Comparison of ENCODE assay signal across 8 cellular contexts in genomic region chr11:65182258-65183170, GRCh38. TPM values are rescaled to one million over a fixed set of nuclear protein-coding genes. Genes with fewer than 3 reads are reported as not detected.
DNase-seq lines count a peak whose midpoint lies in the region; ATAC-seq, FAIRE-seq and TF ChIP-seq lines count a peak whose summit lies in the region.

No MANE protein-coding gene starts in this region.

- H3K36me3 ChIP-seq in CD8-positive, alpha-beta memory T cell (ENCODE audit: insufficient read depth, low read length) = peaks cover 7% of the 10 kb centered on the region
- H3K36me3 ChIP-seq in neuron (ENCODE audit: insufficient read depth, low read length) = peaks cover 12% of the 10 kb centered on the region

- H3K27me3 ChIP-seq in CD8-positive, alpha-beta memory T cell (ENCODE audit: insufficient read depth, low read length, poor library complexity, severe bottlenecking) = no peaks in the 10 kb centered on the region
- H3K27me3 ChIP-seq in neuron (ENCODE audit: insufficient read depth, low read length) = no peaks in the 10 kb centered on the region

- TF ChIP-seq CTCF in activated B cell treated with CpG ODN at 0.5 μM for 24 hours (IDR thresholded peaks at IDR 0.05) = no peak
- TF ChIP-seq CTCF in fibroblast of the aortic adventitia (IDR thresholded peaks at IDR 0.05; ENCODE audit: insufficient read depth, low read length) = no peak

- H3K36me3 Mint-ChIP-seq in CD8-positive, alpha-beta memory T cell = peaks cover 0 to 43% (median 4%) of the 10 kb centered on the region in 3 donors
- peaks cover 50% of the 10 kb centered on the region for H3K36me3 Mint-ChIP-seq in activated B cell treated with CpG ODN at 0.5 μM for 24 hours (ENCODE audit: low read depth)

- ATAC-seq in activated B cell treated with CpG ODN at 0.5 μM for 24 hours (ENCODE audit: low read depth) (no peak), GM19328 (IDR thresholded peaks at IDR 0.05; ENCODE audit: unreplicated experiment) (no peak)

- H3K9me3 ChIP-seq in CD8-positive, alpha-beta memory T cell (ENCODE audit: low read length) = no peaks in the 10 kb centered on the region
- no peaks in the 10 kb centered on the region for H3K9me3 ChIP-seq in neuron (ENCODE audit: low read length)

- peak overlapping the region in 7 of 8 donors; percentile 74 to 99 (median 87) for H3K27ac Mint-ChIP-seq in CD8-positive, alpha-beta memory T cell
- peak overlapping the region; percentile 94 for H3K27ac Mint-ChIP-seq in activated B cell treated with CpG ODN at 0.5 μM for 24 hours

- no peaks in the 10 kb centered on the region for H3K9me3 Mint-ChIP-seq in CD8-positive, alpha-beta memory T cell
- H3K9me3 Mint-ChIP-seq in activated B cell treated with CpG ODN at 0.5 μM for 24 hours = no peaks in the 10 kb centered on the region

- CTCF ChIA-PET in CD8-positive, alpha-beta memory T cell (lab: Charles Lee) = interaction anchor here (0.6 to 2.0 kb wide), 7 partner anchors 12 to 1102 kb away, joined by 3 to 7 read pairs (median 3); partner anchors contain the start of gene CCDC85B
- CTCF ChIA-PET in activated B cell treated with CpG ODN at 0.5 μM for 24 hours (lab: Charles Lee) = interaction anchor here (1.2 to 4.2 kb wide), 5 partner anchors 43 to 133 kb away, joined by 4 to 54 read pairs (median 6); partner anchors contain the start of genes SYVN1 and TM7SF2

- POLR2A ChIA-PET in CD8-positive, alpha-beta memory T cell (lab: Charles Lee) = interaction anchor here (0.7 to 1.3 kb wide), 4 partner anchors 17 to 106 kb away, joined by 3 to 7 read pairs (median 5); partner anchors contain the start of gene TM7SF2
- POLR2A ChIA-PET in activated B cell treated with CpG ODN at 0.5 μM for 24 hours (lab: Charles Lee) = interaction anchor here (0.6 to 9.3 kb wide), 14 partner anchors 10 to 1620 kb away, joined by 3 to 163 read pairs (median 8); partner anchors contain the start of genes FAU, MRPL49, POLA2 and SYVN1

- no peak for FAIRE-seq in GM19239 (lab: Jason Lieb, UNC)

- H3K4me3 ChIP-seq in CD8-positive, alpha-beta memory T cell (ENCODE audit: low read length) = peak overlapping the region; percentile 68
- peak overlapping the region; percentile 93 for H3K4me3 ChIP-seq in fibroblast of the aortic adventitia (ENCODE audit: low read depth, low read length)
- H3K4me3 ChIP-seq in neuron (ENCODE audit: low read length) = peak overlapping the region; percentile 89

- peak overlapping the region; percentile 92 for H2AFZ ChIP-seq in neuron (ENCODE audit: low read depth, low read length)

- H3K4me3 Mint-ChIP-seq in CD8-positive, alpha-beta memory T cell = peak overlapping the region; percentile 75 to 97 (median 90)
- H3K4me3 Mint-ChIP-seq in activated B cell treated with CpG ODN at 0.5 μM for 24 hours = peak overlapping the region; percentile 94

- DNase-seq in CD8-positive, alpha-beta memory T cell = peak in 1 of 5 donors; percentile 16
- DNase-seq in HT-29 (ENCODE audit: low spot score) (peak; percentile 84), activated B cell treated with CpG ODN at 0.5 μM for 24 hours (no peak), fibroblast of the aortic adventitia (ENCODE audit: low read depth) (peak; percentile 21), NCI-H1694 treated with DMSO at 0.1 percent for 48 hours (lab: John Stamatoyannopoulos, UW) (no peak), GM19239 (ENCODE audit: insufficient read length, low spot score) (no peak)

- peaks cover 20% of the 10 kb centered on the region for H3K4me1 ChIP-seq in CD8-positive, alpha-beta memory T cell (ENCODE audit: insufficient read depth, low read length)
- H3K4me1 ChIP-seq in neuron (ENCODE audit: insufficient read depth, low read length) = peaks cover 12% of the 10 kb centered on the region

- intact Hi-C loops in activated B cell treated with CpG ODN at 0.5 μM for 24 hours (cut with micrococcal nuclease) = loop anchor here (5.0 to 10.0 kb wide), 2 partner anchors 80 to 338 kb away; partner anchors contain the start of genes CDC42BPG and POLA2

- no peaks in the 10 kb centered on the region for H3K27me3 Mint-ChIP-seq in CD8-positive, alpha-beta memory T cell
- no peaks in the 10 kb centered on the region for H3K27me3 Mint-ChIP-seq in activated B cell treated with CpG ODN at 0.5 μM for 24 hours

- H3K4me1 Mint-ChIP-seq in CD8-positive, alpha-beta memory T cell = peaks cover 19 to 43% (median 37%) of the 10 kb centered on the region in 3 donors
- peaks cover 21% of the 10 kb centered on the region for H3K4me1 Mint-ChIP-seq in activated B cell treated with CpG ODN at 0.5 μM for 24 hours

- H3K27ac ChIP-seq in CD8-positive, alpha-beta memory T cell (ENCODE audit: low read depth, low read length) = peak overlapping the region; percentile 86

RNA-seq across cellular contexts. Expression of gene CAPN1, which starts 0.8 kb away (rescaled TPM):
- 10 to 100 TPM; 88.2 to 92.0 TPM for total RNA-seq in CD8-positive, alpha-beta memory T cell
- polyA plus RNA-seq in CD8-positive, alpha-beta memory T cell = 110 TPM
- total RNA-seq in HT-29 (2014; rRNA removed; shearing (Covaris generic)) = 594 and 654 TPM in 2 replicates
- total RNA-seq in activated B cell treated with CpG ODN at 0.5 μM for 24 hours = 239 and 260 TPM in 2 replicates
- 43.2 and 164 TPM in 2 replicates for total RNA-seq in fibroblast of the aortic adventitia (ENCODE audit: low replicate concordance)

RNA-seq across cellular contexts. Expression of gene SPDYC, which starts 12.5 kb away (rescaled TPM):
- total RNA-seq in CD8-positive, alpha-beta memory T cell = not detected
- polyA plus RNA-seq in CD8-positive, alpha-beta memory T cell = not detected
- not detected in 2 replicates for total RNA-seq in HT-29 (2014; rRNA removed; shearing (Covaris generic))
- total RNA-seq in activated B cell treated with CpG ODN at 0.5 μM for 24 hours = not detected in 2 replicates
- not detected in 2 replicates for total RNA-seq in fibroblast of the aortic adventitia (ENCODE audit: low replicate concordance)

RNA-seq across cellular contexts. Expression of gene SYVN1, which starts 48.2 kb away (rescaled TPM):
- total RNA-seq in CD8-positive, alpha-beta memory T cell = 10 to 100 TPM; 35.1 to 39.7 TPM
- polyA plus RNA-seq in CD8-positive, alpha-beta memory T cell = 19.6 TPM
- 21.7 and 32.1 TPM in 2 replicates for total RNA-seq in HT-29 (2014; rRNA removed; shearing (Covaris generic))
- total RNA-seq in activated B cell treated with CpG ODN at 0.5 μM for 24 hours = 232 and 238 TPM in 2 replicates
- total RNA-seq in fibroblast of the aortic adventitia (ENCODE audit: low replicate concordance) = 10.4 and 24.3 TPM in 2 replicates

Comparison
In these comparisons a context has a peak if more than half of its experiments do, and no peak if none do; other contexts are left out.
1. DNase-seq: peak in HT-29 (single experiment) and fibroblast of the aortic adventitia (single experiment); none in activated B cell treated with CpG ODN at 0.5 μM for 24 hours (single experiment), NCI-H1694 treated with DMSO at 0.1 percent for 48 hours (single experiment) and GM19239 (single experiment).
2. Peak in every context shown above with its lines, with median percentiles within 50 percentile points of each other: H3K4me3 ChIP-seq.